35 cellular contexts compared by ENCODE assay signal in the genomic region with DNA sequence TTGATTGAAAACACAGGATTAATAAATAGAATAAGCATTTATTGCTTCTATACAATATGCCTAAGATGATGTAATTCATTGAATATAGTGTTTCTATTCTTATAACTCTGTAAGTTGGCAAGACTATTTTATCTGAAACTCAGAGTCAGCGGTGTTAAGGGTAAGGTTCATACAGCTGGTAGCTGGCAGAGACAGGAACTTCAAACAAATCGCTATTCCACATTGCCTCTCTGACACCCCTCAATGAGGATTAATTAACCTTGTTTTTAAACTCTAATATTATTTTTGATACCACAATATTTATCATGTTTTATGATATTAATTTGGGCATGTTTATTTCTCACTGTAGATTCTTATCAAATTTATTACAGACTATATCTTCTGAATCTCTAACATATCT.
"Had no signal": no experiment of that assay in that cellular context is flagged by ENCODE, and none has a peak within 500 bp of the region (broad histone marks: within the 10 kb centered on the region; RNA-seq: fewer than 3 reads in every experiment).

No MANE protein-coding gene starts in this region.

- H3K4me3 ChIP-seq: MG63 had no signal

- H3K27me3 ChIP-seq: MG63 had no signal

- H3K36me3 ChIP-seq: MG63 had no signal

- DNase-seq: Karpas-422, Kasumi-1, MG63, MM.1S, MV-4-11, NCI-H1048, NCI-H1092, NCI-H1092 treated with DMSO at 0.1 percent for 48 hours, NCI-H1105, NCI-H1105 treated with DMSO at 0.1 percent for 48 hours, NCI-H1417, NCI-H1417 treated with DMSO at 0.1 percent for 48 hours, NCI-H1436, NCI-H1436 treated with DMSO at 0.1 percent for 48 hours, NCI-H146, NCI-H1694, NCI-H1694 treated with DMSO at 0.1 percent for 48 hours, NCI-H187, NCI-H187 treated with DMSO at 0.1 percent for 48 hours, NCI-H1930, NCI-H2029, NCI-H2029 treated with DMSO at 0.1 percent for 48 hours, NCI-H2081, NCI-H2081 treated with DMSO at 0.1 percent for 48 hours, NCI-H2107, NCI-H2171, NCI-H2171 treated with DMSO at 0.1 percent for 48 hours, NCI-H2227 treated with DMSO at 0.1 percent for 48 hours, NCI-H226, NCI-H345, NCI-H446, NCI-H446 treated with DMSO at 0.1 percent for 48 hours, NCI-H510A, NCI-H510A treated with DMSO at 0.1 percent for 48 hours, NCI-H524 had no signal

- H3K9me3 ChIP-seq: MG63 had no signal
